ENCODE assay signal across 27 cellular contexts in the genomic region with DNA sequence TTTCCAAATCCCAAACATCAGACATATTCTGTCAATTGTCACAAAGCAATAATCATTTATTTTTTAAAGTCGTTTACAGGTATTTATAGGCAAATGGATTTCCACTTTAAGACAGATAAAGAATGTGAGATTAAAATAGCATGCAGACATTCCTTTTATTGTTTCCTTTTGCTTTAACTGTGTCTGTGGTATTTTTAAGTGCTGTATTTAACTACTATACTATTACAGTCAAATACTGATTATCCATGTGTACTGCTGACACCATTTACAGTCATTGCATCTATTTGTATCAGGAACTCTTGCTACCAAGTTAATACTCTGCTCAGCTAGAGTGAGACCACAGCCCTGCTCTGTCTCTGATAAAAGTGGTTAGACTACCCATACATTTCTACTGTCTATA.
"Had no signal": no experiment of that assay in that cellular context is flagged by ENCODE, and none has a peak within 500 bp of the region (broad histone marks: within the 10 kb centered on the region; RNA-seq: fewer than 3 reads in every experiment).

No MANE protein-coding gene starts in this region.

- H3K27me3 Mint-ChIP-seq: dendritic cell treated with granulocyte-macrophage colony-stimulating factor and Interleukin-4, amounts not matched to agents 40 ng/mL and 50 ng/mL, for 4 days had no signal

- H3K36me3 ChIP-seq: colonic mucosa, gastrocnemius medialis, prostate gland, right atrium auricular region, spleen, thoracic aorta, transverse colon, upper lobe of right lung, vagina had no signal

- H3K4me3 ChIP-seq: colonic mucosa, gastrocnemius medialis, lung, mucosa of descending colon, prostate gland, right atrium auricular region, spleen, thoracic aorta, transverse colon, upper lobe of right lung, vagina had no signal

- H3K27ac ChIP-seq: colonic mucosa, epithelial cell of prostate, gastrocnemius medialis, prostate gland, right atrium auricular region, spleen, thoracic aorta, transverse colon, upper lobe of right lung, vagina had no signal

- H3K4me3 Mint-ChIP-seq: dendritic cell treated with granulocyte-macrophage colony-stimulating factor and Interleukin-4, amounts not matched to agents 40 ng/mL and 50 ng/mL, for 4 days; endodermal cell; memory B cell; mesothelial cell of epicardium; naive thymus-derived CD4-positive, alpha-beta T cell; nephron; stimulated activated naive B cell treated with anti-CD40 and anti-IgM and Interleukin-4, amounts not matched to agents 10 μg/mL and 1 μg/mL and 100 μg/mL, for 72 hours; stimulated activated naive CD8-positive, alpha-beta T cell treated with anti-CD3 and anti-CD28 coated beads, Interleukin-15, Interleukin-2, amounts not matched to agents 100 ng/mL and 50 ng/mL, for 24 hours had no signal

- H3K27ac Mint-ChIP-seq: dendritic cell treated with granulocyte-macrophage colony-stimulating factor and Interleukin-4, amounts not matched to agents 40 ng/mL and 50 ng/mL, for 4 days; memory B cell; mesothelial cell of epicardium; naive thymus-derived CD4-positive, alpha-beta T cell; nephron; stimulated activated naive B cell treated with anti-CD40 and anti-IgM and Interleukin-4, amounts not matched to agents 10 μg/mL and 1 μg/mL and 100 μg/mL, for 72 hours; stimulated activated naive CD8-positive, alpha-beta T cell treated with anti-CD3 and anti-CD28 coated beads, Interleukin-15, Interleukin-2, amounts not matched to agents 100 ng/mL and 50 ng/mL, for 24 hours had no signal

- H3K36me3 Mint-ChIP-seq: memory B cell; mesothelial cell of epicardium; stimulated activated naive B cell treated with anti-CD40 and anti-IgM and Interleukin-4, amounts not matched to agents 10 μg/mL and 1 μg/mL and 100 μg/mL, for 72 hours had no signal

- H3K4me1 Mint-ChIP-seq: memory B cell; naive thymus-derived CD4-positive, alpha-beta T cell; nephron; stimulated activated naive B cell treated with anti-CD40 and anti-IgM and Interleukin-4, amounts not matched to agents 10 μg/mL and 1 μg/mL and 100 μg/mL, for 72 hours had no signal

- DNase-seq: colonic mucosa; effector CD8-positive, alpha-beta T cell; gastrocnemius medialis; head of caudate nucleus; kidney; mucosa of descending colon; naive thymus-derived CD4-positive, alpha-beta T cell; nucleus accumbens; spleen; stimulated activated naive B cell treated with anti-CD40 and anti-IgM and Interleukin-4, amounts not matched to agents 10 μg/mL and 1 μg/mL and 100 μg/mL, for 72 hours; transverse colon; upper lobe of right lung had no signal

- H3K9me3 Mint-ChIP-seq: dendritic cell treated with granulocyte-macrophage colony-stimulating factor and Interleukin-4, amounts not matched to agents 40 ng/mL and 50 ng/mL, for 4 days; endodermal cell; memory B cell; nephron; stimulated activated naive B cell treated with anti-CD40 and anti-IgM and Interleukin-4, amounts not matched to agents 10 μg/mL and 1 μg/mL and 100 μg/mL, for 72 hours; stimulated activated naive CD8-positive, alpha-beta T cell treated with anti-CD3 and anti-CD28 coated beads, Interleukin-15, Interleukin-2, amounts not matched to agents 100 ng/mL and 50 ng/mL, for 24 hours had no signal

- H3K4me1 ChIP-seq: colonic mucosa, gastrocnemius medialis, prostate gland, right atrium auricular region, spleen, transverse colon, upper lobe of right lung, vagina had no signal

- ATAC-seq: esophagus mucosa; gastrocnemius medialis; left lobe of liver; mucosa of descending colon; naive thymus-derived CD4-positive, alpha-beta T cell; sciatic nerve; stimulated activated naive B cell treated with anti-CD40 and anti-IgM and Interleukin-4, amounts not matched to agents 10 μg/mL and 1 μg/mL and 100 μg/mL, for 72 hours; upper lobe of right lung had no signal

- H3K27me3 ChIP-seq: gastrocnemius medialis, right atrium auricular region, transverse colon, upper lobe of right lung, vagina had no signal

- H3K9me3 ChIP-seq: colonic mucosa, gastrocnemius medialis, mucosa of descending colon, prostate gland, right atrium auricular region, thoracic aorta, transverse colon, upper lobe of right lung, vagina had no signal
